1 cellular context compared by ENCODE assay signal in genomic region chr17:43952724-43953666, GRCh38.
TF ChIP-seq lines count a peak whose summit lies in the region.

No MANE protein-coding gene starts in this region.

TF ChIP-seq in H1, 55 proteins besides CTCF, POLR2A, EP300 and RAD21:
- TF ChIP-seq KDM4A (IDR thresholded peaks at IDR 0.05; ENCODE audit: low read depth, low read length, severe bottlenecking) (peak; percentile 86), SIN3A (conservative IDR thresholded peaks at IDR 0.05 in 1 of 2, IDR thresholded peaks at IDR 0.05 in 1 of 2; ENCODE audit: low read depth in 1 of 2, low read length in 2 of 2) (no peak; a peak in 1 of 4 replicates), SP1 (IDR thresholded peaks at IDR 0.05; ENCODE audit: low read depth, low read length) (peak; percentile 69; the same call in 1 of the 2 replicates), RFX5 (IDR thresholded peaks at IDR 0.05; ENCODE audit: borderline replicate concordance, low read depth, low read length) (no peak), SP4 (IDR thresholded peaks at IDR 0.05; ENCODE audit: low read length) (no peak), CREB1 (IDR thresholded peaks at IDR 0.05) (peak; percentile 46; the same call in 1 of the 2 replicates), SIX5 (IDR thresholded peaks at IDR 0.05; ENCODE audit: low read depth, low read length) (no peak), SRF (IDR thresholded peaks at IDR 0.05; ENCODE audit: low read depth, low read length) (no peak), SAP30 (IDR thresholded peaks at IDR 0.05; ENCODE audit: insufficient read depth, insufficient replicate concordance, low read length) (no peak), CTBP2 (IDR thresholded peaks at IDR 0.05; ENCODE audit: borderline replicate concordance, insufficient read depth, insufficient read length, low read length) (no peak), SUZ12 (IDR thresholded peaks at IDR 0.05; ENCODE audit: low read length) (peak; percentile 33; the same call in 1 of the 2 replicates), E2F6 (IDR thresholded peaks at IDR 0.05) (peak; percentile 75), RXRA (IDR thresholded peaks at IDR 0.05; ENCODE audit: insufficient read depth, low read depth, low read length) (no peak), ATF2 (IDR thresholded peaks at IDR 0.05; ENCODE audit: low read length) (no peak), KDM5A (IDR thresholded peaks at IDR 0.05; ENCODE audit: low read length) (no peak), CEBPB (IDR thresholded peaks at IDR 0.05; ENCODE audit: low read depth, low read length) (no peak), KDM1A (IDR thresholded peaks at IDR 0.05; ENCODE audit: borderline replicate concordance, low read length) (no peak; the same call in 1 of the 2 replicates), TAF1 (IDR thresholded peaks at IDR 0.05; ENCODE audit: low read depth, low read length) (peak; percentile 69), TEAD4 (IDR thresholded peaks at IDR 0.05; ENCODE audit: low read depth, low read length) (no peak), JUND (IDR thresholded peaks at IDR 0.05; ENCODE audit: low read length) (no peak), BCL11A (IDR thresholded peaks at IDR 0.05; ENCODE audit: low read depth in 2 of 2, low read length in 2 of 2) (no peak), CHD2 (IDR thresholded peaks at IDR 0.05; ENCODE audit: low read length) (0 out of 2 replicates have a peak, but pooled peaks have one; percentile 9), POU5F1 (IDR thresholded peaks at IDR 0.05; ENCODE audit: low read depth, low read length) (no peak), RBBP5 (IDR thresholded peaks at IDR 0.05; ENCODE audit: borderline replicate concordance, low read depth, low read length) (peak; percentile 71; the same call in 1 of the 2 replicates), TCF12 (IDR thresholded peaks at IDR 0.05; ENCODE audit: low read depth, low read length) (0 out of 2 replicates have a peak, but pooled peaks have one; percentile 4), HDAC2 (IDR thresholded peaks at IDR 0.05; ENCODE audit: borderline replicate concordance in 1 of 2, low read depth in 2 of 2, low read length in 2 of 2) (no peak), USF2 (IDR thresholded peaks at IDR 0.05; ENCODE audit: low read length) (no peak), GTF2F1 (IDR thresholded peaks at IDR 0.05; ENCODE audit: borderline replicate concordance, low read depth, low read length) (no peak), RNF2 (IDR thresholded peaks at IDR 0.05; ENCODE audit: borderline replicate concordance, low read depth, low read length, missing control alignments, poor library complexity, severe bottlenecking) (no peak), MAFK (IDR thresholded peaks at IDR 0.05; ENCODE audit: low read depth, low read length) (no peak), NRF1 (IDR thresholded peaks at IDR 0.05; ENCODE audit: low read depth, low read length) (no peak), CHD1 (IDR thresholded peaks at IDR 0.05; ENCODE audit: low read depth, low read length) (no peak), ZNF274 (IDR thresholded peaks at IDR 0.05; ENCODE audit: borderline replicate concordance, extremely low read depth, low read length) (no peak), EZH2 (IDR thresholded peaks at IDR 0.05; ENCODE audit: low read depth, low read length, severe bottlenecking) (no peak), ASH2L (IDR thresholded peaks at IDR 0.05; ENCODE audit: low read length) (peak; percentile 83), CBX8 (IDR thresholded peaks at IDR 0.05; ENCODE audit: borderline replicate concordance, low read depth, low read length) (no peak), ATF3 (IDR thresholded peaks at IDR 0.05; ENCODE audit: insufficient read depth, low read depth, low read length) (no peak), CHD7 (IDR thresholded peaks at IDR 0.05; ENCODE audit: insufficient replicate concordance, low read length) (no peak), PHF8 (conservative IDR thresholded peaks at IDR 0.05; ENCODE audit: low read depth, low read length) (peak; percentile 86), JUN (IDR thresholded peaks at IDR 0.05; ENCODE audit: low read depth, low read length) (no peak), SP2 (IDR thresholded peaks at IDR 0.05; ENCODE audit: low read length) (no peak), SIRT6 (IDR thresholded peaks at IDR 0.05; ENCODE audit: low read length) (no peak), POLR2AphosphoS5 (IDR thresholded peaks at IDR 0.05; ENCODE audit: low read depth, low read length) (peak; percentile 67), TAF7 (optimal IDR thresholded peaks at IDR 0.05; ENCODE audit: borderline replicate concordance, low read depth, low read length) (peak; percentile 45), GABPA (IDR thresholded peaks at IDR 0.05; ENCODE audit: borderline replicate concordance, insufficient read depth, low read length) (no peak), EGR1 (IDR thresholded peaks at IDR 0.05; ENCODE audit: borderline replicate concordance, low read depth, low read length) (no peak), FOSL1 (IDR thresholded peaks at IDR 0.05; ENCODE audit: insufficient read depth, low read depth, low read length) (no peak), BRCA1 (IDR thresholded peaks at IDR 0.05; ENCODE audit: low read depth, low read length) (no peak), NANOG (IDR thresholded peaks at IDR 0.05; ENCODE audit: insufficient read depth, low read depth, low read length, poor library complexity, severe bottlenecking) (no peak), BACH1 (IDR thresholded peaks at IDR 0.05; ENCODE audit: low read length) (no peak), MAX (IDR thresholded peaks at IDR 0.05) (peak; percentile 49), HDAC6 (IDR thresholded peaks at IDR 0.05; ENCODE audit: low read depth, low read length) (no peak), CBX5 (IDR thresholded peaks at IDR 0.05; ENCODE audit: low read depth, low read length) (no peak), TBP (IDR thresholded peaks at IDR 0.05; ENCODE audit: low read depth, low read length) (no peak; the same call in 1 of the 2 replicates), YY1 (IDR thresholded peaks at IDR 0.05; ENCODE audit: low read depth, low read length) (no peak)
